Comparison of ENCODE assay signal across 1 cellular context in genomic region chr2:73462388-73462787, GRCh38.
DNase-seq lines count a peak whose midpoint lies in the region; ATAC-seq, FAIRE-seq and TF ChIP-seq lines count a peak whose summit lies in the region.
"Not testable (repeated sequence)": the region's sequence is repeated elsewhere in the genome, so short reads cannot be mapped to it uniquely, and the experiment has no call there.

No MANE protein-coding gene starts in this region.

- not testable (repeated sequence) for H3K27me3 ChIP-seq in K562 (ENCODE audit: control insufficient read depth in 2 of 2, insufficient read depth in 2 of 2, low read length in 2 of 2)

- H3K4me3 ChIP-seq in K562, result not testable (repeated sequence)

- not testable (repeated sequence) for TF ChIP-seq CTCF in K562 (IDR thresholded peaks at IDR 0.05 in 2 of 3, conservative IDR thresholded peaks at IDR 0.05 in 1 of 3; ENCODE audit: insufficient read depth in 2 of 3, low read depth in 1 of 3, low read length in 3 of 3)

- H3K9ac ChIP-seq in K562 (ENCODE audit: insufficient read depth in 1 of 2, low read depth in 2 of 2, low read length in 2 of 2), result not testable (repeated sequence)

- in situ Hi-C loops in K562 (cut with MboI), result not testable (repeated sequence)

- H3K4me2 ChIP-seq in K562 (ENCODE audit: insufficient read depth, low read length), result not testable (repeated sequence)

- H3K9me3 ChIP-seq in K562 (replicated peaks; ENCODE audit: control insufficient read depth, insufficient read depth, low read depth, low read length), result not testable (repeated sequence)

- CTCF ChIA-PET in K562 (lab: Yijun Ruan, JAX; ENCODE audit: low intra/inter-chr PET ratio), result not testable (repeated sequence)

- TF ChIP-seq RAD21 in K562 (CRISPR knock-in tag; conservative IDR thresholded peaks at IDR 0.05 in 1 of 2, IDR thresholded peaks at IDR 0.05 in 1 of 2), result not testable (repeated sequence)

- FAIRE-seq in K562 (lab: Jason Lieb, UNC), result not testable (repeated sequence)

- not testable (repeated sequence) for H3K27ac ChIP-seq in K562 (ENCODE audit: extremely low read depth, low read depth, low read length)

- BruUV-seq in K562 (replicated peaks; lab: Mats Ljungman, UMichigan), result not testable (repeated sequence)

- H3K4me1 ChIP-seq in K562 (replicated peaks in 1 of 2; ENCODE audit: control insufficient read depth in 2 of 2, insufficient read depth in 2 of 2, low read length in 2 of 2), result not testable (repeated sequence)

- H3K36me3 ChIP-seq in K562 (ENCODE audit: control insufficient read depth, insufficient read depth, low read length), result not testable (repeated sequence)

- TF ChIP-seq EP300 in K562 (IDR thresholded peaks at IDR 0.05; ENCODE audit: low read length), result not testable (repeated sequence)

- ATAC-seq in K562, result not testable (repeated sequence)

- H3K79me2 ChIP-seq in K562 (ENCODE audit: control insufficient read depth, insufficient read depth, low read length), result not testable (repeated sequence)

- 100% methylated on average over 1 of the region's 1 CpG for WGBS in K562 (ENCODE audit: insufficient coverage, low coverage, missing lambda C conversion rate)

- not testable (repeated sequence) for H4K20me1 ChIP-seq in K562 (replicated peaks; ENCODE audit: control insufficient read depth, insufficient read depth, low read length)

- TF ChIP-seq POLR2A in K562 (conservative IDR thresholded peaks at IDR 0.05), result not testable (repeated sequence)

- DNase-seq in K562 (ENCODE audit: extremely low read depth in 1 of 4, low spot score in 3 of 4), result not testable (repeated sequence)

- POLR2A ChIA-PET in K562 (lab: Yijun Ruan, JAX), result not testable (repeated sequence)

- H2AFZ ChIP-seq in K562 (ENCODE audit: low read depth, low read length), result not testable (repeated sequence)

- intact Hi-C loops in K562 (cut with micrococcal nuclease), result not testable (repeated sequence)

- not testable (repeated sequence) for H3K9me1 ChIP-seq in K562 (ENCODE audit: control insufficient read depth, insufficient read depth, low read length)

TF ChIP-seq in K562, 482 proteins besides CTCF, POLR2A, EP300 and RAD21:
- peak; percentile 92 for TF ChIP-seq ZNF507 (tag; conservative IDR thresholded peaks at IDR 0.05)
